ENCODE assay signal across 1 cellular context in genomic region chr9:137006116-137007003, GRCh38.
TF ChIP-seq lines count a peak whose summit lies in the region.

No MANE protein-coding gene starts in this region.

TF ChIP-seq in HCT116, 20 proteins besides CTCF, POLR2A, EP300 and RAD21:
- TF ChIP-seq EZH2 (IDR thresholded peaks at IDR 0.05) = no peak
- no peak for TF ChIP-seq JUND (IDR thresholded peaks at IDR 0.05)
- TF ChIP-seq MAX (IDR thresholded peaks at IDR 0.05) = no peak
